In genomic region chr7:139842414-139843210, GRCh38 we compare ENCODE assay signal across 12 cellular contexts. TPM values are rescaled to one million over a fixed set of nuclear protein-coding genes. Genes with fewer than 3 reads are reported as not detected.
DNase-seq lines count a peak whose midpoint lies in the region; ATAC-seq and TF ChIP-seq lines count a peak whose summit lies in the region.
"Had no signal": no experiment of that assay in that cellular context is flagged by ENCODE, and none has a peak within 500 bp of the region (broad histone marks: within the 10 kb centered on the region; RNA-seq: fewer than 3 reads in every experiment).

No MANE protein-coding gene starts in this region.

- H3K4me1 ChIP-seq in BLaER1: peaks cover 15% of the 10 kb centered on the region
- no peaks in the 10 kb centered on the region for H3K4me1 ChIP-seq in tibial artery
- H3K4me1 ChIP-seq in gastroesophageal sphincter: no peaks in the 10 kb centered on the region

- H3K27ac ChIP-seq in BLaER1 (peak overlapping the region; percentile 22; the same call in 1 of the 2 replicates), tibial artery (no peak overlapping the region), gastroesophageal sphincter (no peak overlapping the region)
- H3K27ac ChIP-seq: transverse colon had no signal

- peak; percentile 96 for ATAC-seq in GM19438 (IDR thresholded peaks at IDR 0.05; ENCODE audit: low read depth, unreplicated experiment)
- peak; percentile 80 for ATAC-seq in HG03354 (IDR thresholded peaks at IDR 0.05; ENCODE audit: poor library complexity, severe bottlenecking, unreplicated experiment)
- ATAC-seq in gastroesophageal sphincter: no peak
- ATAC-seq: T-helper 17 cell had no signal

- H3K9ac ChIP-seq in BLaER1: no peak overlapping the region; the same call in 1 of the 2 replicates

- WGBS in gastroesophageal sphincter (ENCODE audit: low coverage in 1 of 2), 2 donors: 73 to 79% methylated on average over 10 to 12 of the region's 15 CpGs

- intact Hi-C loops in tibial artery (cut with DNase I; ENCODE audit: low total_unique reads): loop anchor here (10.0 kb wide), 1 partner anchor 122 kb away; no protein-coding TSS in a partner anchor

- peak; percentile 17 for DNase-seq in fibroblast of peridontal ligament (ENCODE audit: extremely low read depth)
- no peak for DNase-seq in occipital lobe (lab: John Stamatoyannopoulos, UW)
- no peak for DNase-seq in tibial artery
- DNase-seq in NCI-H524 treated with DMSO at 0.1 percent for 48 hours (lab: John Stamatoyannopoulos, UW): no peak
- DNase-seq: hippocampal formation, NCI-H1417, T-helper 17 cell, transverse colon had no signal

- no peak overlapping the region for H3K4me3 ChIP-seq in BLaER1
- H3K4me3 ChIP-seq in tibial artery: no peak overlapping the region
- no peak overlapping the region for H3K4me3 ChIP-seq in gastroesophageal sphincter
- H3K4me3 ChIP-seq: transverse colon had no signal

- TF ChIP-seq EP300 in gastroesophageal sphincter (IDR thresholded peaks at IDR 0.05): no peak

- H3K27me3 ChIP-seq in BLaER1 (no peaks in the 10 kb centered on the region), tibial artery (peaks cover 0 to 2% of the 10 kb centered on the region in 2 donors), gastroesophageal sphincter (no peaks in the 10 kb centered on the region)
- H3K27me3 ChIP-seq: transverse colon had no signal

- no peaks in the 10 kb centered on the region for H4K20me1 ChIP-seq in BLaER1

- no peak for TF ChIP-seq POLR2A in gastroesophageal sphincter (IDR thresholded peaks at IDR 0.05)

- H3K9me3 ChIP-seq in BLaER1 (no peaks in the 10 kb centered on the region), tibial artery (no peaks in the 10 kb centered on the region), gastroesophageal sphincter (no peaks in the 10 kb centered on the region)
- H3K9me3 ChIP-seq: transverse colon had no signal

- TF ChIP-seq CTCF in tibial artery (IDR thresholded peaks at IDR 0.05) (no peak), gastroesophageal sphincter (IDR thresholded peaks at IDR 0.05) (no peak)

- peak overlapping the region; percentile 78 for H3K4me2 ChIP-seq in BLaER1

- H3K36me3 ChIP-seq in BLaER1: no peaks in the 10 kb centered on the region
- H3K36me3 ChIP-seq in tibial artery: no peaks in the 10 kb centered on the region
- H3K36me3 ChIP-seq in gastroesophageal sphincter: no peaks in the 10 kb centered on the region
- H3K36me3 ChIP-seq: transverse colon had no signal

RNA-seq across cellular contexts. Expression of gene TBXAS1, which starts 13.5 kb away (rescaled TPM):
- total RNA-seq in occipital lobe (3.4 TPM), gastroesophageal sphincter (10 to 100 TPM in 2 of 4 donors, 1 to 10 TPM in 2; 6.2 to 23.0 (median 11.8) TPM)
